16 cellular contexts compared by ENCODE assay signal in the genomic region with DNA sequence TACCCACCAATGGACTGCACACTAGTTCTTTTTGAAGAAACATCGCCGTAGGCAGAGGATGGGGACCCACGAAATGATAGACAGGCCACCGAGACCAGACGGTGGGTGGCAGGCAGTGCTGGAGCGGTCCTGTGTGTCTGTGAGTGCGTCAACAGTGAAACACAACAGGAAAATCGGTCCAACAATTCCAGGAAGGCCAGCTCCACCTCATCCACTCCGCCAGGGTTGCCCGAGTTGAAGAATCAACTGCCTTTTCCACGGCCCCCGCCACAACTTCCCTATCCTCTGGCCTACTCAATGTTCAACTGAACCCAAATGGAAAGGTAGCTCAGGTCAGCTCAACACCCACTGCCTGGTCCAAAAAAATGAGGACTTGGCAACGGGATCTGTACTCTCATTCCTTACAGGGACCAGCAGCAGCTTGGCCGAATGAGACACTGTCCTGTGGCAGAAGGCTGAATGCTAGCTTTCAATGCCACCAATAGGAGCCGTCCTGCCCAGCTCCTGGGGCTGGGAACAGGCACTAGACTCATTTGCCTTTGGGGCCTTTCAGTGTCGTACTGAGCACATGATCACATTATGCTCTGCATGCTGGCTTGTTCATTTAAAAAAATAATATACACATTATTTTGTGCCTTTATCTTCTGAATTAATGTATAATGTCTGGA. TPM values are rescaled to one million over a fixed set of nuclear protein-coding genes. Genes with fewer than 3 reads are reported as not detected.
A peak's percentile ranks its signal among the peaks of the same experiment; 100 is the strongest.
DNase-seq lines count a peak whose midpoint lies in the region; ATAC-seq and TF ChIP-seq lines count a peak whose summit lies in the region.
"Had no signal": no experiment of that assay in that cellular context is flagged by ENCODE, and none has a peak within 500 bp of the region (broad histone marks: within the 10 kb centered on the region; RNA-seq: fewer than 3 reads in every experiment).

No MANE protein-coding gene starts in this region.

- H3K9me3 ChIP-seq in gastroesophageal sphincter, result no peaks in the 10 kb centered on the region
- no peaks in the 10 kb centered on the region for H3K9me3 ChIP-seq in osteoblast (ENCODE audit: low read depth, low read length)
- H3K9me3 ChIP-seq: vagina had no signal

- no peaks in the 10 kb centered on the region for H3K27me3 ChIP-seq in ACC112 (ENCODE audit: insufficient read depth, low read length)
- H3K27me3 ChIP-seq in gastroesophageal sphincter, result no peaks in the 10 kb centered on the region
- no peaks in the 10 kb centered on the region for H3K27me3 ChIP-seq in osteoblast (ENCODE audit: insufficient read depth, low read length)
- H3K27me3 ChIP-seq: vagina had no signal

- H3K79me2 ChIP-seq in ACC112 (ENCODE audit: control insufficient read depth, insufficient read depth, low read length, unreplicated experiment) (peaks cover 67% of the 10 kb centered on the region), osteoblast (ENCODE audit: insufficient read depth, low read length) (peaks cover 57% of the 10 kb centered on the region)

- no peaks in the 10 kb centered on the region for H3K36me3 ChIP-seq in ACC112 (ENCODE audit: insufficient read depth, low read length)
- no peaks in the 10 kb centered on the region for H3K36me3 ChIP-seq in gastroesophageal sphincter
- no peaks in the 10 kb centered on the region for H3K36me3 ChIP-seq in osteoblast (ENCODE audit: insufficient read depth, low read length)
- H3K36me3 ChIP-seq: vagina had no signal

- peak; percentile 71 for DNase-seq in SK-MEL-5 (ENCODE audit: low read depth, low spot score)
- DNase-seq in omental fat pad (ENCODE audit: low spot score), result no peak
- DNase-seq in osteoblast (ENCODE audit: insufficient read length, low spot score, missing footprints), result no peak
- DNase-seq in stimulated activated CD8-positive, alpha-beta memory T cell treated with anti-CD3 and anti-CD28 coated beads, Interleukin-4, amount 100 ng/mL, for 48 hours, result no peak
- DNase-seq: cortex of kidney, NCI-H187 treated with DMSO at 0.1 percent for 48 hours, NCI-H524, T-cell had no signal

- H2AFZ ChIP-seq in ACC112 (ENCODE audit: low read length, unreplicated experiment) (no peak overlapping the region), osteoblast (ENCODE audit: low read length) (no peak overlapping the region)

- H3K27ac ChIP-seq in ACC112 (ENCODE audit: low read depth, low read length) (peak overlapping the region; percentile 19; the same call in 1 of the 2 replicates), gastroesophageal sphincter (peak overlapping the region in 2 of 4 donors; percentile 11 to 46), osteoblast (ENCODE audit: low read depth, low read length) (no peak overlapping the region)
- H3K27ac ChIP-seq: vagina had no signal

- in situ Hi-C loops in SK-MEL-5 (cut with HindIII; ENCODE audit: low pct_unique_long_range_greater_than_20kb, low sequenced_read_pairs), result no loop called here

- WGBS in gastroesophageal sphincter (ENCODE audit: low coverage in 1 of 2), 2 donors, result 75% methylated on average over 10 of the region's 16 CpGs; no CpG with 5 or more reads in 1 of the 2 donors

- H3K4me1 ChIP-seq in ACC112 (ENCODE audit: control insufficient read depth, insufficient read depth, low read length, unreplicated experiment) (peaks cover 57% of the 10 kb centered on the region), gastroesophageal sphincter (peaks cover 0 to 40% (median 3%) of the 10 kb centered on the region in 3 donors), osteoblast (ENCODE audit: insufficient read depth, low read length) (peaks cover 7% of the 10 kb centered on the region)

- no peak for TF ChIP-seq EP300 in gastroesophageal sphincter (IDR thresholded peaks at IDR 0.05)

- no peaks in the 10 kb centered on the region for H4K20me1 ChIP-seq in osteoblast (ENCODE audit: insufficient read depth, low read length)

- TF ChIP-seq POLR2A in gastroesophageal sphincter (IDR thresholded peaks at IDR 0.05), result no peak

- H3K4me3 ChIP-seq in ACC112 (ENCODE audit: low read depth, low read length) (no peak overlapping the region), gastroesophageal sphincter (peak overlapping the region in 1 of 2 donors; percentile 12), osteoblast (ENCODE audit: insufficient read depth, low read length) (no peak overlapping the region)
- H3K4me3 ChIP-seq: GM12878, skin epidermis, vagina had no signal

- no peak overlapping the region for H3K4me2 ChIP-seq in osteoblast (ENCODE audit: insufficient read depth, low read length)

- no peak for TF ChIP-seq CTCF in gastroesophageal sphincter (IDR thresholded peaks at IDR 0.05)
- no peak for TF ChIP-seq CTCF in omental fat pad (IDR thresholded peaks at IDR 0.05)
- TF ChIP-seq CTCF in osteoblast (IDR thresholded peaks at IDR 0.05; ENCODE audit: extremely low read depth, low read depth, low read length), result no peak

- peak; percentile 47 for ATAC-seq in gastroesophageal sphincter
- ATAC-seq in omental fat pad (ENCODE audit: low FRiP score), result peak; percentile 43
- ATAC-seq in GM21717 (IDR thresholded peaks at IDR 0.05; ENCODE audit: unreplicated experiment), result no peak
- ATAC-seq in GM19397 (IDR thresholded peaks at IDR 0.05; ENCODE audit: unreplicated experiment), result no peak
- ATAC-seq: GM12878; stimulated activated effector memory CD8-positive, alpha-beta T cell treated with anti-CD3 and anti-CD28 coated beads, Interleukin-12 subunit alpha, Interleukin-12 subunit beta, amount 100 ng/mL, for 72 hours; T-cell had no signal

RNA-seq across cellular contexts. Expression of a gene that starts 43.5 kb away (rescaled TPM):
- total RNA-seq in SK-MEL-5 (2014; rRNA removed; shearing (Covaris generic)), result 35.0 and 42.8 TPM in 2 replicates
- 19.7 and 33.0 TPM in 2 replicates for polyA plus RNA-seq in SK-MEL-5 (2015; cell fraction: cytosol; rRNA removed)
- polyA plus RNA-seq in SK-MEL-5 (2015; cell fraction: nucleus; rRNA removed), result 57.7 and 86.9 TPM in 2 replicates
- total RNA-seq in gastroesophageal sphincter (10 to 100 TPM; 17.0 to 23.4 (median 19.0) TPM), omental fat pad (10 to 100 TPM in 2 of 4 donors, 1 to 10 TPM in 2; 8.3 to 14.5 (median 10.8) TPM), osteoblast (26.5 and 26.8 TPM in 2 replicates)

Comparison
In these comparisons a context has a peak if more than half of its experiments do, and no peak if none do; other contexts are left out.
1. ATAC-seq: peak in gastroesophageal sphincter (single experiment) and omental fat pad (single experiment); none in GM21717 (single experiment) and GM19397 (single experiment).